In the genomic region with DNA sequence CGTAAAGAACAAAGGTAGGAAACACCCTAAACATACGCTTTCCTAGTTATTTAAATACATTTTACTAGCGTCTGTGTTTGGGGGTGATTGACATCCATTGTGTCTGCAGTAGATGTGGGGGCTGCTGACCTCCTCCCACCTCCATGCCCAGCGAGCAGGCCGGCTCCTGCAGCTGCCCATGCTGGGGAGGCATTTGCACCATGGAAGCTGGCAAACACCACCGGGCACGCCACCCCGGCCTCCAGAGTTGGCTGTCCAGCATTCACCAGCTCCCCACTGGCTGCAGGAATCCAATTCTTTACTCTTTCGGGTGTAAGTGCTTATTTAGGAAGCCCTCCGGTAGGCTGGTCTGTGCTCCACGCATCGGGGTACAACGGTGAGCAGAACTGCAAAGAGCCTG, we compare ENCODE assay signal across 26 cellular contexts.
"Had no signal": no experiment of that assay in that cellular context is flagged by ENCODE, and none has a peak within 500 bp of the region (broad histone marks: within the 10 kb centered on the region; RNA-seq: fewer than 3 reads in every experiment).

No MANE protein-coding gene starts in this region.

- H3K27ac ChIP-seq: stomach, suprapubic skin, testis, thoracic aorta, thyroid gland, tibial artery, tibial nerve, transverse colon, upper lobe of left lung, upper lobe of right lung, uterus, vagina had no signal

- H3K4me3 ChIP-seq: stomach, suprapubic skin, testis, thoracic aorta, thyroid gland, tibial artery, tibial nerve, transverse colon, upper lobe of left lung, upper lobe of right lung, uterus, vagina had no signal

- DNase-seq: stimulated activated CD4-positive, alpha-beta T cell treated with anti-CD3 and anti-CD28 coated beads, Interleukin-2, amount 100 ng/mL, for 48 hours; stimulated activated CD4-positive, alpha-beta T cell treated with anti-CD3 and anti-CD28 coated beads, Interleukin-4, amount 100 ng/mL, for 1 hour; stimulated activated CD4-positive, alpha-beta T cell treated with anti-CD3 and anti-CD28 coated beads, Interleukin-4, amount 100 ng/mL, for 24 hours; stimulated activated CD4-positive, alpha-beta T cell treated with anti-CD3 and anti-CD28 coated beads, Interleukin-4, amount 100 ng/mL, for 4 hours; stimulated activated CD8-positive, alpha-beta memory T cell treated with anti-CD3 and anti-CD28 coated beads, Interleukin-4, amount 100 ng/mL, for 48 hours; stimulated activated naive B cell treated with anti-CD40 and anti-IgM and Interleukin-4, amounts not matched to agents 10 μg/mL and 1 μg/mL and 100 μg/mL, for 72 hours; stimulated activated naive CD4-positive, alpha-beta T cell; stimulated activated naive CD4-positive, alpha-beta T cell treated with Interleukin-2 at 50 U/mL for 16 hours; stimulated activated naive CD8-positive, alpha-beta T cell treated with anti-CD3 and anti-CD28 coated beads, Interleukin-15, amount 100 ng/mL, for 72 hours; stimulated activated naive CD8-positive, alpha-beta T cell treated with anti-CD3 and anti-CD28 coated beads, Interleukin-15, Interleukin-2, amounts not matched to agents 100 U/mL and 50 U/mL, for 24 hours; stomach; substantia nigra; testis; thyroid gland; tibial artery; transverse colon; trophoblast cell; upper lobe of right lung; uterus had no signal

- H3K36me3 ChIP-seq: stomach, suprapubic skin, thoracic aorta, thyroid gland, tibial artery, tibial nerve, transverse colon, upper lobe of left lung, upper lobe of right lung, uterus, vagina had no signal

- H3K27me3 ChIP-seq: stomach, suprapubic skin, testis, thyroid gland, tibial artery, tibial nerve, transverse colon, upper lobe of left lung, upper lobe of right lung, uterus, vagina had no signal

- H3K4me1 ChIP-seq: stomach, suprapubic skin, thyroid gland, tibial artery, tibial nerve, transverse colon, upper lobe of left lung, upper lobe of right lung, uterus had no signal

- H3K9me3 ChIP-seq: testis, thoracic aorta, thyroid gland, transverse colon, upper lobe of right lung, uterus, vagina had no signal

- ATAC-seq: stimulated activated effector memory CD8-positive, alpha-beta T cell treated with anti-CD3 and anti-CD28 coated beads, Interleukin-12 subunit alpha, Interleukin-12 subunit beta, amount 100 ng/mL, for 72 hours; stimulated activated memory B cell treated with anti-CD40 and anti-IgM and Interleukin-4, amounts not matched to agents 10 μg/mL and 1 μg/mL and 100 μg/mL, for 72 hours; stimulated activated naive B cell treated with anti-CD40 and anti-IgM and Interleukin-4, amounts not matched to agents 10 μg/mL and 1 μg/mL and 100 μg/mL, for 72 hours; stimulated activated naive CD8-positive, alpha-beta T cell treated with anti-CD3 and anti-CD28 coated beads, Interleukin-15, amount 100 ng/mL, for 72 hours; stimulated activated naive CD8-positive, alpha-beta T cell treated with anti-CD3 and anti-CD28 coated beads, Interleukin-15, Interleukin-2, amounts not matched to agents 100 U/mL and 50 U/mL, for 24 hours; upper lobe of right lung had no signal
